33 cellular contexts compared by ENCODE assay signal in genomic region chr6:99912657-99913056, GRCh38.
"Had no signal": no experiment of that assay in that cellular context is flagged by ENCODE, and none has a peak within 500 bp of the region (broad histone marks: within the 10 kb centered on the region; RNA-seq: fewer than 3 reads in every experiment).

No MANE protein-coding gene starts in this region.

- H3K9me3 Mint-ChIP-seq: activated B cell treated with CpG ODN at 0.5 μM for 24 hours; activated CD8-positive, alpha-beta T cell treated with anti-CD3 and anti-CD28 coated beads for 36 hours; activated T-cell treated with anti-CD3 and anti-CD28 coated beads, Interleukin-2, amount 50 U/mL, for 4 hours; activated T-helper 17 cell treated with anti-CD3 and anti-CD28 coated beads, Interleukin-2, amount 50 U/mL, for 72 hours; central memory CD8-positive, alpha-beta T cell; dendritic cell treated with granulocyte-macrophage colony-stimulating factor and Interleukin-4, amounts not matched to agents 40 ng/mL and 50 ng/mL, for 4 days; effector memory CD8-positive, alpha-beta T cell; T-helper 2 cell treated with Interferon-gamma antibody and Interleukin-4, amounts not matched to agents 5 μg/mL and 100 μg/mL, for 36 hours had no signal

- H3K27me3 Mint-ChIP-seq: activated B cell treated with CpG ODN at 0.5 μM for 24 hours had no signal

- H3K27ac ChIP-seq: brain microvascular endothelial cell, coronary artery, esophagus muscularis mucosa, foreskin keratinocyte, gastrocnemius medialis, heart left ventricle, WERI-Rb-1 had no signal

- H3K4me1 ChIP-seq: esophagus muscularis mucosa, foreskin keratinocyte, gastrocnemius medialis, heart left ventricle had no signal

- H3K27ac Mint-ChIP-seq: activated B cell treated with CpG ODN at 0.5 μM for 24 hours; activated CD8-positive, alpha-beta T cell treated with anti-CD3 and anti-CD28 coated beads for 36 hours; activated naive CD8-positive, alpha-beta T cell; activated T-helper 17 cell treated with anti-CD3 and anti-CD28 coated beads, Interleukin-2, amount 50 U/mL, for 72 hours; dendritic cell treated with granulocyte-macrophage colony-stimulating factor and Interleukin-4, amounts not matched to agents 40 ng/mL and 50 ng/mL, for 4 days; effector memory CD8-positive, alpha-beta T cell; T-helper 17 cell; T-helper 2 cell treated with Interferon-gamma antibody and Interleukin-4, amounts not matched to agents 5 μg/mL and 100 μg/mL, for 36 hours had no signal

- FAIRE-seq: astrocyte, bronchial epithelial cell had no signal

- H3K36me3 ChIP-seq: brain microvascular endothelial cell, esophagus muscularis mucosa, gastrocnemius medialis, heart left ventricle, WERI-Rb-1 had no signal

- ATAC-seq: activated CD4-positive, CD25-positive, alpha-beta regulatory T cell treated with anti-CD3 and anti-CD28 coated beads, Interleukin-2, amount 50 U/mL, for 24 hours; activated CD8-positive, alpha-beta T cell treated with anti-CD3 and anti-CD28 coated beads for 36 hours; activated T-cell treated with anti-CD3 and anti-CD28 coated beads, Interleukin-2, amount 50 U/mL, for 4 hours; activated T-helper 17 cell treated with anti-CD3 and anti-CD28 coated beads, Interleukin-2, amount 50 U/mL, for 72 hours; effector memory CD8-positive, alpha-beta T cell; foreskin keratinocyte; gastrocnemius medialis; heart left ventricle; T-helper 17 cell had no signal

- H3K9me3 ChIP-seq: esophagus muscularis mucosa, gastrocnemius medialis, heart left ventricle had no signal

- H3K4me1 Mint-ChIP-seq: activated B cell treated with CpG ODN at 0.5 μM for 24 hours; activated T-helper 17 cell treated with anti-CD3 and anti-CD28 coated beads, Interleukin-2, amount 50 U/mL, for 72 hours; central memory CD8-positive, alpha-beta T cell; T-helper 17 cell had no signal

- H3K4me3 ChIP-seq: coronary artery, esophagus muscularis mucosa, gastrocnemius medialis, heart left ventricle had no signal

- H3K4me3 Mint-ChIP-seq: activated B cell treated with CpG ODN at 0.5 μM for 24 hours; activated CD8-positive, alpha-beta T cell treated with anti-CD3 and anti-CD28 coated beads for 36 hours; activated naive CD8-positive, alpha-beta T cell; activated T-cell treated with anti-CD3 and anti-CD28 coated beads, Interleukin-2, amount 50 U/mL, for 4 hours; activated T-helper 17 cell treated with anti-CD3 and anti-CD28 coated beads, Interleukin-2, amount 50 U/mL, for 72 hours; central memory CD8-positive, alpha-beta T cell; dendritic cell treated with granulocyte-macrophage colony-stimulating factor and Interleukin-4, amounts not matched to agents 40 ng/mL and 50 ng/mL, for 4 days; effector memory CD8-positive, alpha-beta T cell; T-helper 17 cell; T-helper 2 cell treated with Interferon-gamma antibody and Interleukin-4, amounts not matched to agents 5 μg/mL and 100 μg/mL, for 36 hours had no signal

- DNase-seq: activated B cell treated with CpG ODN at 0.5 μM for 24 hours; activated CD4-positive, alpha-beta T cell treated with anti-CD3 and anti-CD28 coated beads for 48 hours; activated CD4-positive, alpha-beta T cell treated with anti-CD3 and anti-CD28 coated beads, Interleukin-2, amount 50 U/mL, for 1 hour; activated CD4-positive, alpha-beta T cell treated with anti-CD3 and anti-CD28 coated beads, Interleukin-2, amount 50 U/mL, for 48 hours; activated CD8-positive, alpha-beta memory T cell treated with anti-CD3 and anti-CD28 coated beads for 24 hours; activated CD8-positive, alpha-beta T cell treated with anti-CD3 and anti-CD28 coated beads for 36 hours; activated effector memory CD4-positive, alpha-beta T cell treated with Interleukin-2 at 50 U/mL for 16 hours; activated gamma-delta T cell treated with Interleukin-2 at 50 U/mL for 16 hours; activated naive CD4-positive, alpha-beta T cell treated with anti-CD3 and anti-CD28 coated beads, Interleukin-2, amount 50 U/mL, for 16 hours; activated naive CD4-positive, alpha-beta T cell treated with Interleukin-2 at 50 U/mL for 16 hours; activated T-cell treated with anti-CD3 and anti-CD28 coated beads, Interleukin-2, amount 50 U/mL, for 4 hours; amniotic stem cell; brain microvascular endothelial cell; effector CD4-positive, alpha-beta T cell; effector memory CD8-positive, alpha-beta T cell; erythroblast; foreskin keratinocyte; gastrocnemius medialis; glutamatergic neuron; heart left ventricle; T-helper 17 cell; T1000; WERI-Rb-1 had no signal

- H3K36me3 Mint-ChIP-seq: activated naive CD8-positive, alpha-beta T cell had no signal

- H3K27me3 ChIP-seq: brain microvascular endothelial cell, gastrocnemius medialis had no signal
